ENCODE assay signal across 18 cellular contexts in genomic region chr1:199174336-199174735, GRCh38.
DNase-seq lines count a peak whose midpoint lies in the region; ATAC-seq lines count a peak whose summit lies in the region.
"Had no signal": no experiment of that assay in that cellular context is flagged by ENCODE, and none has a peak within 500 bp of the region (broad histone marks: within the 10 kb centered on the region; RNA-seq: fewer than 3 reads in every experiment).

No MANE protein-coding gene starts in this region.

- H3K27ac Mint-ChIP-seq in stimulated activated naive CD8-positive, alpha-beta T cell treated with anti-CD3 and anti-CD28 coated beads, Interleukin-15, Interleukin-2, amounts not matched to agents 100 ng/mL and 50 ng/mL, for 24 hours: peak overlapping the region; percentile 7
- peak overlapping the region; percentile 85 to 94 for H3K27ac Mint-ChIP-seq in effector memory CD8-positive, alpha-beta T cell

- peaks cover 1% of the 10 kb centered on the region for H3K9me3 ChIP-seq in aorta (ENCODE audit: control insufficient read depth, low read length)
- H3K9me3 ChIP-seq: ovary, thyroid gland had no signal

- no peak for DNase-seq in stimulated activated naive CD8-positive, alpha-beta T cell treated with anti-CD3 and anti-CD28 coated beads, Interleukin-15, Interleukin-2, amounts not matched to agents 100 U/mL and 50 U/mL, for 24 hours
- DNase-seq in OCI-M1 (lab: John Stamatoyannopoulos, UW) (peak; percentile 63), aorta (no peak), 8988T (no peak)
- no peak for DNase-seq in effector memory CD8-positive, alpha-beta T cell
- DNase-seq in activated effector memory CD4-positive, alpha-beta T cell treated with Interleukin-2 at 50 U/mL for 16 hours: no peak
- DNase-seq: activated gamma-delta T cell; DMS 273 treated with DMSO at 0.1 percent for 48 hours; HCEC 1CT; Kasumi-1; NCI-H1417 treated with DMSO at 0.1 percent for 48 hours; NCI-H774; ovary; stimulated activated CD4-positive, alpha-beta T cell treated with anti-CD3 and anti-CD28 coated beads, Interleukin-4, amount 100 ng/mL, for 24 hours; thyroid gland had no signal

- no peaks in the 10 kb centered on the region for H3K27me3 Mint-ChIP-seq in stimulated activated naive CD8-positive, alpha-beta T cell treated with anti-CD3 and anti-CD28 coated beads, Interleukin-15, Interleukin-2, amounts not matched to agents 100 ng/mL and 50 ng/mL, for 24 hours
- H3K27me3 Mint-ChIP-seq in effector memory CD8-positive, alpha-beta T cell: no peaks in the 10 kb centered on the region

- H3K4me1 Mint-ChIP-seq in stimulated activated naive CD8-positive, alpha-beta T cell treated with anti-CD3 and anti-CD28 coated beads, Interleukin-15, Interleukin-2, amounts not matched to agents 100 ng/mL and 50 ng/mL, for 24 hours (ENCODE audit: low read depth): peaks cover 45% of the 10 kb centered on the region
- H3K4me1 Mint-ChIP-seq in effector memory CD8-positive, alpha-beta T cell (ENCODE audit: low read depth in 2 of 2): peaks cover 38 to 41% of the 10 kb centered on the region in 2 donors

- no peak overlapping the region for H3K4me3 Mint-ChIP-seq in stimulated activated naive CD8-positive, alpha-beta T cell treated with anti-CD3 and anti-CD28 coated beads, Interleukin-15, Interleukin-2, amounts not matched to agents 100 ng/mL and 50 ng/mL, for 24 hours
- H3K4me3 Mint-ChIP-seq in effector memory CD8-positive, alpha-beta T cell: peak overlapping the region; percentile 28 to 30

- no peaks in the 10 kb centered on the region for H3K9me3 Mint-ChIP-seq in stimulated activated naive CD8-positive, alpha-beta T cell treated with anti-CD3 and anti-CD28 coated beads, Interleukin-15, Interleukin-2, amounts not matched to agents 100 ng/mL and 50 ng/mL, for 24 hours
- H3K9me3 Mint-ChIP-seq in effector memory CD8-positive, alpha-beta T cell: no peaks in the 10 kb centered on the region

- no peaks in the 10 kb centered on the region for H3K4me1 ChIP-seq in aorta (ENCODE audit: control insufficient read depth in 1 of 2, insufficient read depth in 2 of 2, low read length in 2 of 2)
- H3K4me1 ChIP-seq: thyroid gland had no signal

- no peak overlapping the region for H3K27ac ChIP-seq in aorta (ENCODE audit: low read depth in 1 of 2, low read length in 2 of 2)
- H3K27ac ChIP-seq: coronary artery, ovary, thyroid gland had no signal

- intact Hi-C loops in aorta (cut with DNase I): no loop called here

- H3K36me3 Mint-ChIP-seq in stimulated activated naive CD8-positive, alpha-beta T cell treated with anti-CD3 and anti-CD28 coated beads, Interleukin-15, Interleukin-2, amounts not matched to agents 100 ng/mL and 50 ng/mL, for 24 hours (ENCODE audit: low read depth): no peaks in the 10 kb centered on the region
- no peaks in the 10 kb centered on the region for H3K36me3 Mint-ChIP-seq in effector memory CD8-positive, alpha-beta T cell (ENCODE audit: insufficient read depth)

- H3K4me3 ChIP-seq in aorta (ENCODE audit: low read length in 2 of 2): no peak overlapping the region
- H3K4me3 ChIP-seq: coronary artery, ovary, thyroid gland had no signal

- no peaks in the 10 kb centered on the region for H3K36me3 ChIP-seq in aorta (ENCODE audit: control insufficient read depth in 1 of 2, insufficient read depth in 2 of 2, low read length in 1 of 2)
- H3K36me3 ChIP-seq: ovary, thyroid gland had no signal

- no peak for ATAC-seq in stimulated activated naive CD8-positive, alpha-beta T cell treated with anti-CD3 and anti-CD28 coated beads, Interleukin-15, Interleukin-2, amounts not matched to agents 100 U/mL and 50 U/mL, for 24 hours
- ATAC-seq in effector memory CD8-positive, alpha-beta T cell (replicated peaks): no peak
- no peak for ATAC-seq in GM19463 (IDR thresholded peaks at IDR 0.05; ENCODE audit: unreplicated experiment)
- no peak for ATAC-seq in aorta (ENCODE audit: low FRiP score)

- no peaks in the 10 kb centered on the region for H3K27me3 ChIP-seq in aorta (ENCODE audit: control insufficient read depth in 1 of 2, insufficient read depth in 2 of 2, low read length in 1 of 2)
- H3K27me3 ChIP-seq: ovary, thyroid gland had no signal
